2 cellular contexts compared by ENCODE assay signal in genomic region chr13:47334173-47334572, GRCh38.
TF ChIP-seq lines count a peak whose summit lies in the region.

No MANE protein-coding gene starts in this region.

TF ChIP-seq in GM23338, 12 proteins besides CTCF, POLR2A, EP300 and RAD21 (continued from another document):
- no peak for TF ChIP-seq REST (IDR thresholded peaks at IDR 0.05; ENCODE audit: unreplicated experiment)
- TF ChIP-seq ZNF331 (CRISPR knock-in tag; IDR thresholded peaks at IDR 0.05; ENCODE audit: low read depth), result no peak
- no peak for TF ChIP-seq ZNF114 (CRISPR knock-in tag; IDR thresholded peaks at IDR 0.05)
- TF ChIP-seq ZNF462 (CRISPR knock-in tag; IDR thresholded peaks at IDR 0.05), result no peak
- no peak for TF ChIP-seq POLR2AphosphoS5 (IDR thresholded peaks at IDR 0.05; ENCODE audit: low read depth)
- TF ChIP-seq CREB1 (CRISPR knock-in tag; IDR thresholded peaks at IDR 0.05; ENCODE audit: low read depth), result no peak
- TF ChIP-seq STAT1 (IDR thresholded peaks at IDR 0.05; ENCODE audit: unreplicated experiment), result no peak
- no peak for TF ChIP-seq EZH2phosphoT487 (IDR thresholded peaks at IDR 0.05; ENCODE audit: unreplicated experiment)
- TF ChIP-seq JUNB (IDR thresholded peaks at IDR 0.05; ENCODE audit: unreplicated experiment), result no peak
- TF ChIP-seq ETS1 (IDR thresholded peaks at IDR 0.05), result no peak
- no peak for TF ChIP-seq NANOG (IDR thresholded peaks at IDR 0.05; ENCODE audit: borderline replicate concordance)
TF ChIP-seq in GM23338: peak in this region for 0.

TF ChIP-seq in H1, 55 proteins besides CTCF, POLR2A, EP300 and RAD21 (continued from another document):
- TF ChIP-seq HDAC2 (IDR thresholded peaks at IDR 0.05; ENCODE audit: borderline replicate concordance in 1 of 2, low read depth in 2 of 2, low read length in 2 of 2), result no peak
- no peak for TF ChIP-seq MAX (IDR thresholded peaks at IDR 0.05)
- TF ChIP-seq EZH2 (IDR thresholded peaks at IDR 0.05; ENCODE audit: low read depth, low read length, severe bottlenecking), result no peak
- no peak for TF ChIP-seq E2F6 (IDR thresholded peaks at IDR 0.05)
- no peak for TF ChIP-seq ASH2L (IDR thresholded peaks at IDR 0.05; ENCODE audit: low read length)
- no peak for TF ChIP-seq JUND (IDR thresholded peaks at IDR 0.05; ENCODE audit: low read length)
- TF ChIP-seq BRCA1 (IDR thresholded peaks at IDR 0.05; ENCODE audit: low read depth, low read length), result no peak
- no peak for TF ChIP-seq GTF2F1 (IDR thresholded peaks at IDR 0.05; ENCODE audit: borderline replicate concordance, low read depth, low read length)
- no peak for TF ChIP-seq SUZ12 (IDR thresholded peaks at IDR 0.05; ENCODE audit: low read length)
